In genomic region chrX:153216926-153217325, GRCh38 we compare ENCODE assay signal across 19 cellular contexts. TPM values are rescaled to one million over a fixed set of nuclear protein-coding genes. Genes with fewer than 3 reads are reported as not detected.
DNase-seq lines count a peak whose midpoint lies in the region; ATAC-seq, FAIRE-seq and TF ChIP-seq lines count a peak whose summit lies in the region.
"Had no signal": no experiment of that assay in that cellular context is flagged by ENCODE, and none has a peak within 500 bp of the region (broad histone marks: within the 10 kb centered on the region; RNA-seq: fewer than 3 reads in every experiment).

No MANE protein-coding gene starts in this region.

- CTCF ChIA-PET in IMR-90 (lab: Yijun Ruan, JAX) (no interaction called here), K562 (lab: Yijun Ruan, JAX; ENCODE audit: low intra/inter-chr PET ratio) (no interaction called here)

- no peak overlapping the region for H4K8ac ChIP-seq in IMR-90 (ENCODE audit: low read depth in 2 of 2, low read length in 2 of 2)

- POLR2A ChIA-PET in IMR-90 (lab: Charles Lee; ENCODE audit: unreplicated experiment): no interaction called here
- POLR2A ChIA-PET in K562 (lab: Yijun Ruan, JAX): no interaction called here

- H3K9me1 ChIP-seq in IMR-90 (ENCODE audit: insufficient read depth, low read length) (no peaks in the 10 kb centered on the region), K562 (ENCODE audit: control insufficient read depth, insufficient read depth, low read length) (no peaks in the 10 kb centered on the region)

- dilution Hi-C loops in IMR-90 (cut with HindIII; ENCODE audit: low sequenced_read_pairs, unreplicated experiment): no loop called here

- no peak for TF ChIP-seq CTCF in IMR-90 (conservative IDR thresholded peaks at IDR 0.05; ENCODE audit: low read depth, low read length)
- TF ChIP-seq CTCF in K562 (IDR thresholded peaks at IDR 0.05 in 2 of 3, conservative IDR thresholded peaks at IDR 0.05 in 1 of 3; ENCODE audit: insufficient read depth in 2 of 3, low read depth in 1 of 3, low read length in 3 of 3): no peak
- no peak for TF ChIP-seq CTCF in natural killer cell (IDR thresholded peaks at IDR 0.05)
- TF ChIP-seq CTCF in right atrium auricular region (IDR thresholded peaks at IDR 0.05): no peak

- H3K36me3 Mint-ChIP-seq in natural killer cell: no peaks in the 10 kb centered on the region
- H3K36me3 Mint-ChIP-seq in activated T-cell treated with anti-CD3 and anti-CD28 coated beads, Interleukin-2, amount 50 U/mL, for 24 hours (ENCODE audit: low read depth): no peaks in the 10 kb centered on the region
- H3K36me3 Mint-ChIP-seq: CD4-positive, alpha-beta memory T cell had no signal

- WGBS in IMR-90 (ENCODE audit: extremely low coverage in 2 of 2, insufficient read length in 1 of 2), 2 experiments: 14% methylated on average over 1 of the region's 1 CpG; no CpG with 5 or more reads in 1 of the 2 experiments
- 10% methylated on average over 1 of the region's 1 CpG for WGBS in K562 (ENCODE audit: insufficient coverage, low coverage, missing lambda C conversion rate)

- H3K23ac ChIP-seq in IMR-90 (ENCODE audit: low read depth, low read length): no peak overlapping the region

- BruUV-seq in IMR-90 (replicated peaks; lab: Mats Ljungman, UMichigan) (no TSS peak), K562 (replicated peaks; lab: Mats Ljungman, UMichigan) (no TSS peak)

- in situ Hi-C loops in IMR-90 (cut with MboI; ENCODE audit: low sequenced_read_pairs) (no loop called here), K562 (cut with MboI) (no loop called here)

- H4K5ac ChIP-seq in IMR-90 (ENCODE audit: low read depth, low read length): no peak overlapping the region

- no peak for ATAC-seq in IMR-90 (ENCODE audit: low read depth)
- no peak for ATAC-seq in K562
- no peak for ATAC-seq in natural killer cell

- no peak overlapping the region for H3K14ac ChIP-seq in IMR-90 (replicated peaks; ENCODE audit: low read depth, low read length)

- TF ChIP-seq POLR2A in IMR-90 (IDR thresholded peaks at IDR 0.05; ENCODE audit: low read depth, low read length) (no peak), K562 (conservative IDR thresholded peaks at IDR 0.05) (no peak)

- no peak overlapping the region for H3K18ac ChIP-seq in IMR-90 (ENCODE audit: low read depth, low read length)

- FAIRE-seq in GM18507 (lab: Jason Lieb, UNC) (peak; percentile 58), K562 (lab: Jason Lieb, UNC) (no peak)
- FAIRE-seq: G401.6, H54 had no signal

- no peaks in the 10 kb centered on the region for H3K9me3 ChIP-seq in IMR-90 (ENCODE audit: control insufficient read depth, insufficient read depth, low read length)
- H3K9me3 ChIP-seq in K562 (replicated peaks; ENCODE audit: control insufficient read depth, insufficient read depth, low read depth, low read length): no peaks in the 10 kb centered on the region
- H3K9me3 ChIP-seq in right atrium auricular region: peaks cover 0 to 11% of the 10 kb centered on the region in 2 donors
- H3K9me3 ChIP-seq: HAP-1 had no signal

- no peak overlapping the region for H2BK15ac ChIP-seq in IMR-90 (ENCODE audit: low read depth, low read length)

- H3K4me2 ChIP-seq in IMR-90 (ENCODE audit: low read depth, low read length) (no peak overlapping the region), K562 (ENCODE audit: insufficient read depth, low read length) (no peak overlapping the region)

- no peak overlapping the region for H4K91ac ChIP-seq in IMR-90 (ENCODE audit: insufficient read depth, low read depth, low read length)

- no peak overlapping the region for H2AFZ ChIP-seq in IMR-90 (replicated peaks; ENCODE audit: low read length, poor library complexity)
- no peak overlapping the region for H2AFZ ChIP-seq in K562 (ENCODE audit: low read depth, low read length)

- no peak overlapping the region for H3K27ac Mint-ChIP-seq in natural killer cell
- no peak overlapping the region for H3K27ac Mint-ChIP-seq in activated T-cell treated with anti-CD3 and anti-CD28 coated beads, Interleukin-2, amount 50 U/mL, for 24 hours
- H3K27ac Mint-ChIP-seq: CD4-positive, alpha-beta memory T cell had no signal

- H3K36me3 ChIP-seq in IMR-90 (ENCODE audit: control insufficient read depth, insufficient read depth, low read length) (no peaks in the 10 kb centered on the region), K562 (ENCODE audit: control insufficient read depth, insufficient read depth, low read length) (no peaks in the 10 kb centered on the region), right atrium auricular region (no peaks in the 10 kb centered on the region)
- H3K36me3 ChIP-seq: HAP-1 had no signal

- peaks cover 0 to 4% of the 10 kb centered on the region in 2 donors for H3K9me3 Mint-ChIP-seq in natural killer cell
- peaks cover 7% of the 10 kb centered on the region for H3K9me3 Mint-ChIP-seq in activated T-cell treated with anti-CD3 and anti-CD28 coated beads, Interleukin-2, amount 50 U/mL, for 24 hours

- H3K4me1 ChIP-seq in IMR-90 (ENCODE audit: control insufficient read depth, insufficient read depth, low read length): no peaks in the 10 kb centered on the region
- H3K4me1 ChIP-seq in K562 (replicated peaks in 1 of 2; ENCODE audit: control insufficient read depth in 2 of 2, insufficient read depth in 2 of 2, low read length in 2 of 2): no peaks in the 10 kb centered on the region; a peak in 1 of 5 replicates
- no peaks in the 10 kb centered on the region for H3K4me1 ChIP-seq in right atrium auricular region
- H3K4me1 ChIP-seq: HAP-1 had no signal

- H3K4me1 Mint-ChIP-seq in natural killer cell: no peaks in the 10 kb centered on the region
- no peaks in the 10 kb centered on the region for H3K4me1 Mint-ChIP-seq in activated T-cell treated with anti-CD3 and anti-CD28 coated beads, Interleukin-2, amount 50 U/mL, for 24 hours (ENCODE audit: low read depth)
- H3K4me1 Mint-ChIP-seq: CD4-positive, alpha-beta memory T cell had no signal

- DNase-seq in GM18507 (ENCODE audit: extremely low spot score, insufficient read length, low read depth) (no peak), IMR-90 (no peak), K562 (ENCODE audit: extremely low read depth in 1 of 4, low spot score in 3 of 4) (no peak), natural killer cell (no peak), right atrium auricular region (ENCODE audit: low spot score) (no peak)
- DNase-seq in activated T-cell treated with anti-CD3 and anti-CD28 coated beads, Interleukin-2, amount 50 U/mL, for 24 hours: no peak
- DNase-seq: C1 segment of cervical spinal cord; Calu3; CD4-positive, alpha-beta memory T cell; COR-L47; DMS53; DMS79 treated with DMSO at 0.1 percent for 48 hours; GOT3 had no signal

- H4K20me1 ChIP-seq in IMR-90 (ENCODE audit: insufficient read depth, low read length) (no peaks in the 10 kb centered on the region), K562 (replicated peaks; ENCODE audit: control insufficient read depth, insufficient read depth, low read length) (no peaks in the 10 kb centered on the region)

- no peaks in the 10 kb centered on the region for H3K79me1 ChIP-seq in IMR-90 (ENCODE audit: low read depth in 1 of 2, low read length in 2 of 2)

- no peaks in the 10 kb centered on the region for H3K79me2 ChIP-seq in K562 (ENCODE audit: control insufficient read depth, insufficient read depth, low read length)

- H3K27me3 Mint-ChIP-seq in natural killer cell (ENCODE audit: low read depth in 2 of 2): peaks cover 0 to 8% of the 10 kb centered on the region in 2 donors
- H3K27me3 Mint-ChIP-seq in activated T-cell treated with anti-CD3 and anti-CD28 coated beads, Interleukin-2, amount 50 U/mL, for 24 hours: peaks cover 35% of the 10 kb centered on the region

- H3K27ac ChIP-seq in IMR-90 (ENCODE audit: insufficient read depth, low read length) (no peak overlapping the region), K562 (ENCODE audit: extremely low read depth, low read depth, low read length) (no peak overlapping the region), right atrium auricular region (no peak overlapping the region)

- no peak overlapping the region for H3K4ac ChIP-seq in IMR-90 (ENCODE audit: low read depth, low read length)

- H2BK120ac ChIP-seq in IMR-90 (ENCODE audit: low read depth, low read length): no peak overlapping the region

- no peak overlapping the region for H2AK5ac ChIP-seq in IMR-90 (ENCODE audit: low read depth, low read length)

- H3K9ac ChIP-seq in IMR-90 (ENCODE audit: low read depth, low read length): no peak overlapping the region
- H3K9ac ChIP-seq in K562 (ENCODE audit: insufficient read depth in 1 of 2, low read depth in 2 of 2, low read length in 2 of 2): no peak overlapping the region

- intact Hi-C loops in IMR-90 (cut with micrococcal nuclease) (no loop called here), K562 (cut with micrococcal nuclease) (no loop called here), natural killer cell (cut with micrococcal nuclease) (no loop called here)

- H2AK9ac ChIP-seq in IMR-90 (replicated peaks; ENCODE audit: low read depth, low read length, poor library complexity): no peak overlapping the region

- H2BK5ac ChIP-seq in IMR-90 (ENCODE audit: low read depth, low read length, poor library complexity, severe bottlenecking): peak overlapping the region; percentile 33

- H2BK20ac ChIP-seq in IMR-90 (ENCODE audit: low read depth, low read length): no peak overlapping the region

- H3K4me3 ChIP-seq in IMR-90 (ENCODE audit: insufficient read depth, low read depth, low read length) (no peak overlapping the region), K562 (no peak overlapping the region), right atrium auricular region (no peak overlapping the region)
- H3K4me3 ChIP-seq: HAP-1 had no signal

- H3K4me3 Mint-ChIP-seq in natural killer cell: no peak overlapping the region
- no peak overlapping the region for H3K4me3 Mint-ChIP-seq in activated T-cell treated with anti-CD3 and anti-CD28 coated beads, Interleukin-2, amount 50 U/mL, for 24 hours
- H3K4me3 Mint-ChIP-seq: CD4-positive, alpha-beta memory T cell had no signal

- TF ChIP-seq RAD21 in IMR-90 (IDR thresholded peaks at IDR 0.05; ENCODE audit: low read length) (no peak), K562 (CRISPR knock-in tag; conservative IDR thresholded peaks at IDR 0.05 in 1 of 2, IDR thresholded peaks at IDR 0.05 in 1 of 2) (no peak)

- no peak for TF ChIP-seq EP300 in K562 (IDR thresholded peaks at IDR 0.05; ENCODE audit: low read length)

- no peak overlapping the region for H3K56ac ChIP-seq in IMR-90 (ENCODE audit: extremely low read depth, insufficient read depth, low read length)

- H3K27me3 ChIP-seq in IMR-90 (ENCODE audit: control insufficient read depth, insufficient read depth, low read length): peaks cover 2% of the 10 kb centered on the region; the same call in 1 of the 2 replicates
- no peaks in the 10 kb centered on the region for H3K27me3 ChIP-seq in K562 (ENCODE audit: control insufficient read depth in 2 of 2, insufficient read depth in 2 of 2, low read length in 2 of 2)
- no peaks in the 10 kb centered on the region for H3K27me3 ChIP-seq in right atrium auricular region

RNA-seq across cellular contexts. Expression of gene MAGEA1, which starts 37.8 kb away (rescaled TPM):
- total RNA-seq in IMR-90 (2012; rRNA removed) (not detected in 2 replicates), K562 (2014; rRNA removed) (43.9 and 49.2 TPM in 2 replicates), K562 (2014; rRNA removed; fragmentation: Illumina TruSeq; extraction: Trizol) (41.2 and 42.3 TPM in 2 replicates), K562 (2015; rRNA removed; fragmentation: Illumina TruSeq; extraction: Trizol) (52.3 and 57.9 TPM in 2 replicates), K562 (2021) (43.5 and 44.1 TPM in 2 replicates), natural killer cell (not detected), right atrium auricular region (not detected)
- polyA plus RNA-seq in IMR-90 (2012; rRNA removed) (not detected in 2 replicates), K562 (2011; rRNA removed) (2.8 and 10.2 TPM in 2 replicates), K562 (2014; fragmentation: Illumina TruSeq; extraction: Trizol) (57.3 and 60.6 TPM in 2 replicates), K562 (2014; fragmentation: Nextera tagmentation; extraction: Ambion mirVana) (10 to 100 TPM; 24.5 to 45.2 TPM), K562 (2014; rRNA removed) (51.0 and 51.9 TPM in 2 replicates)
- polyA plus RNA-seq in IMR-90 (2012; cell fraction: cytosol; rRNA removed): not detected in 2 replicates
- polyA plus RNA-seq in IMR-90 (2012; cell fraction: nucleus; rRNA removed; ENCODE audit: low replicate concordance): not detected in 2 replicates
- 3.3 and 3.9 TPM in 2 replicates for total RNA-seq in K562 (2011; cell fraction: chromatin; rRNA removed; ENCODE audit: low replicate concordance)
- 2.8 and 5.7 TPM in 2 replicates for total RNA-seq in K562 (2011; cell fraction: nucleolus; rRNA removed)
- 4.6 and 4.8 TPM in 2 replicates for total RNA-seq in K562 (2011; cell fraction: nucleoplasm; rRNA removed)
- 3.4 and 11.2 TPM in 2 replicates for polyA plus RNA-seq in K562 (2011; cell fraction: cytosol; rRNA removed)
- polyA plus RNA-seq in K562 (2011; cell fraction: nucleus; rRNA removed): 0.87 and 3.6 TPM in 2 replicates
- polyA plus RNA-seq in K562 (2012): 51.2 and 52.5 TPM in 2 replicates
- 2.1 and 10.3 TPM in 2 replicates for polyA minus RNA-seq in K562 (2011; rRNA and poly(A)+ RNA removed)
- 1.8 and 5.7 TPM in 2 replicates for polyA minus RNA-seq in K562 (2011; cell fraction: cytosol; rRNA and poly(A)+ RNA removed)
- polyA minus RNA-seq in K562 (2011; cell fraction: nucleus; rRNA and poly(A)+ RNA removed): 0.67 and 1.2 TPM in 2 replicates
- total RNA-seq: A172; A673; Calu3; CD4-positive, alpha-beta memory T cell had no signal
- polyA plus RNA-seq: BJ; CD4-positive, alpha-beta memory T cell had no signal
